In genomic region chr2:132279344-132279743, GRCh38 we compare ENCODE assay signal across 24 cellular contexts.
"Had no signal": no experiment of that assay in that cellular context is flagged by ENCODE, and none has a peak within 500 bp of the region (broad histone marks: within the 10 kb centered on the region; RNA-seq: fewer than 3 reads in every experiment).

No MANE protein-coding gene starts in this region.

- H3K27me3 ChIP-seq: Peyer's patch, SJSA1 had no signal

- H3K4me3 ChIP-seq: K562, Peyer's patch, SJSA1, SK-N-MC had no signal

- H3K27ac Mint-ChIP-seq: IgD-negative memory B cell had no signal

- DNase-seq: Kasumi-1, MM.1S, NCI-H1092 treated with DMSO at 0.1 percent for 48 hours, NCI-H1436, NCI-H187, NCI-H2029, NCI-H2081 treated with DMSO at 0.1 percent for 48 hours, NCI-H2171, NCI-H226, NCI-H446, NCI-H510A, NCI-H524 treated with DMSO at 0.1 percent for 48 hours, NCI-H69, NCI-H774, Peyer's patch, Right ventricle myocardium superior, SIG-M5 had no signal

- ATAC-seq: PC-3 had no signal

- H3K4me3 Mint-ChIP-seq: IgD-negative memory B cell had no signal

- H3K9me3 ChIP-seq: Peyer's patch, SJSA1 had no signal

- H3K27ac ChIP-seq: HL-60, KMS-11, Peyer's patch, SJSA1 had no signal

- H3K4me1 ChIP-seq: Peyer's patch, SJSA1 had no signal

- H3K36me3 Mint-ChIP-seq: IgD-negative memory B cell had no signal

- H3K36me3 ChIP-seq: Peyer's patch, SJSA1 had no signal
